Comparison of ENCODE assay signal across 17 cellular contexts in genomic region chr6:157787080-157787479, GRCh38. TPM values are rescaled to one million over a fixed set of nuclear protein-coding genes. Genes with fewer than 3 reads are reported as not detected.
DNase-seq lines count a peak whose midpoint lies in the region; ATAC-seq and TF ChIP-seq lines count a peak whose summit lies in the region.
"Had no signal": no experiment of that assay in that cellular context is flagged by ENCODE, and none has a peak within 500 bp of the region (broad histone marks: within the 10 kb centered on the region; RNA-seq: fewer than 3 reads in every experiment).

No MANE protein-coding gene starts in this region.

- no peaks in the 10 kb centered on the region for H3K9me3 ChIP-seq in right lobe of liver
- no peaks in the 10 kb centered on the region for H3K9me3 ChIP-seq in transverse colon

- POLR2A ChIA-PET in activated CD8-positive, alpha-beta T cell treated with anti-CD3 and anti-CD28 coated beads, Interleukin-2, amount 10 ng/mL, durations not matched to agents 7 days and 5 days (lab: Charles Lee) = no interaction called here

- in situ Hi-C loops in transverse colon (cut with MboI; ENCODE audit: low pct_ligation_motif_present in 1 of 4, low pct_unique_long_range_greater_than_20kb in 1 of 4, low sequenced_read_pairs in 3 of 4) = no loop called here

- no peaks in the 10 kb centered on the region for H3K27me3 ChIP-seq in right lobe of liver
- H3K27me3 ChIP-seq in transverse colon = no peaks in the 10 kb centered on the region
- H3K27me3 ChIP-seq: BLaER1 had no signal

- peaks cover 0 to 17% (median 4%) of the 10 kb centered on the region in 4 donors for H3K4me1 ChIP-seq in right lobe of liver
- H3K4me1 ChIP-seq in transverse colon = peaks cover 0 to 3% (median 0%) of the 10 kb centered on the region in 4 donors
- H3K4me1 ChIP-seq: BLaER1 had no signal

- peak; percentile 61 for DNase-seq in Right ventricle myocardium superior
- DNase-seq in cardiac septum (ENCODE audit: low spot score) = no peak
- DNase-seq in epithelial cell of proximal tubule (ENCODE audit: low read depth) = peak; percentile 68
- peak in 2 of 3 donors; percentile 66 to 79 for DNase-seq in right lobe of liver
- peak; percentile 64 for DNase-seq in transverse colon
- no peak for DNase-seq in foreskin melanocyte
- no peak for DNase-seq in DMS153 treated with DMSO at 0.1 percent for 48 hours (lab: John Stamatoyannopoulos, UW; ENCODE audit: unreplicated experiment)
- DNase-seq in activated CD8-positive, alpha-beta T cell treated with anti-CD3 and anti-CD28 coated beads, Interleukin-2, amount 10 ng/mL, durations not matched to agents 7 days and 5 days = no peak
- DNase-seq: activated CD8-positive, alpha-beta memory T cell treated with anti-CD3 and anti-CD28 coated beads, Interleukin-2, amount 50 U/mL, for 4 hours; activated effector memory CD4-positive, alpha-beta T cell treated with anti-CD3 and anti-CD28 coated beads, Interleukin-2, amount 50 U/mL, for 16 hours; NCI-H187; NCI-H226; OCI-M1 had no signal

- H3K4me3 Mint-ChIP-seq in activated CD8-positive, alpha-beta T cell treated with anti-CD3 and anti-CD28 coated beads, Interleukin-2, amount 10 ng/mL, durations not matched to agents 7 days and 5 days = no peak overlapping the region
- H3K4me3 Mint-ChIP-seq: activated CD4-positive, alpha-beta T cell treated with anti-CD3 and anti-CD28 coated beads, Interleukin-2, amount 10 ng/mL, durations not matched to agents 24 days and 14 days; IgD-negative memory B cell; T-helper 1 cell treated with Interleukin-12 subunit alpha and Interleukin-12 subunit beta and Interleukin-4 antibody, amounts not matched to agents 30 μg/mL and 1 μg/mL, for 36 hours had no signal

- WGBS in right lobe of liver (ENCODE audit: insufficient coverage, low coverage, low lambda C conversion rate, missing lambda C conversion rate) = no CpG with 5 or more reads among the region's 1 CpG
- WGBS in transverse colon (ENCODE audit: low coverage in 1 of 2), 2 donors = 61% methylated on average over 1 of the region's 1 CpG; no CpG with 5 or more reads in 1 of the 2 donors

- H3K27me3 Mint-ChIP-seq in activated CD8-positive, alpha-beta T cell treated with anti-CD3 and anti-CD28 coated beads, Interleukin-2, amount 10 ng/mL, durations not matched to agents 7 days and 5 days (ENCODE audit: low read depth) = peaks cover 17% of the 10 kb centered on the region

- peak overlapping the region in 1 of 3 donors; percentile 22 for H3K27ac ChIP-seq in right lobe of liver
- no peak overlapping the region for H3K27ac ChIP-seq in transverse colon
- H3K27ac ChIP-seq: BLaER1 had no signal

- no peak overlapping the region for H3K27ac Mint-ChIP-seq in activated CD8-positive, alpha-beta T cell treated with anti-CD3 and anti-CD28 coated beads, Interleukin-2, amount 10 ng/mL, durations not matched to agents 7 days and 5 days
- H3K27ac Mint-ChIP-seq: activated CD4-positive, alpha-beta T cell treated with anti-CD3 and anti-CD28 coated beads, Interleukin-2, amount 10 ng/mL, durations not matched to agents 24 days and 14 days; IgD-negative memory B cell; T-helper 1 cell treated with Interleukin-12 subunit alpha and Interleukin-12 subunit beta and Interleukin-4 antibody, amounts not matched to agents 30 μg/mL and 1 μg/mL, for 36 hours had no signal

- TF ChIP-seq CTCF in epithelial cell of proximal tubule (conservative IDR thresholded peaks at IDR 0.05; ENCODE audit: low read depth, low read length) (no peak), right lobe of liver (IDR thresholded peaks at IDR 0.05) (no peak), transverse colon (IDR thresholded peaks at IDR 0.05) (no peak)

- H3K9me3 Mint-ChIP-seq in activated CD8-positive, alpha-beta T cell treated with anti-CD3 and anti-CD28 coated beads, Interleukin-2, amount 10 ng/mL, durations not matched to agents 7 days and 5 days (ENCODE audit: insufficient read depth) = no peaks in the 10 kb centered on the region
- H3K9me3 Mint-ChIP-seq: activated CD4-positive, alpha-beta T cell treated with anti-CD3 and anti-CD28 coated beads, Interleukin-2, amount 10 ng/mL, durations not matched to agents 24 days and 14 days had no signal

- H3K4me1 Mint-ChIP-seq in activated CD8-positive, alpha-beta T cell treated with anti-CD3 and anti-CD28 coated beads, Interleukin-2, amount 10 ng/mL, durations not matched to agents 7 days and 5 days (ENCODE audit: low read depth) = no peaks in the 10 kb centered on the region

- H3K36me3 ChIP-seq in right lobe of liver = no peaks in the 10 kb centered on the region
- H3K36me3 ChIP-seq in transverse colon = no peaks in the 10 kb centered on the region
- H3K36me3 ChIP-seq: BLaER1 had no signal

- H3K36me3 Mint-ChIP-seq in activated CD8-positive, alpha-beta T cell treated with anti-CD3 and anti-CD28 coated beads, Interleukin-2, amount 10 ng/mL, durations not matched to agents 7 days and 5 days (ENCODE audit: low read depth) = no peaks in the 10 kb centered on the region

- CTCF ChIA-PET in activated CD8-positive, alpha-beta T cell treated with anti-CD3 and anti-CD28 coated beads, Interleukin-2, amount 10 ng/mL, durations not matched to agents 7 days and 5 days (lab: Charles Lee) = interaction anchor here (1.0 to 1.5 kb wide), 3 partner anchors 11 to 87 kb away, joined by 3 to 6 read pairs (median 4); no protein-coding TSS in a partner anchor

- TF ChIP-seq EP300 in transverse colon (IDR thresholded peaks at IDR 0.05; ENCODE audit: low read depth) = no peak

- ATAC-seq in Right ventricle myocardium superior (ENCODE audit: poor library complexity) (peak; percentile 85), right lobe of liver (peak; percentile 95 to 98 (median 98))
- no peak for ATAC-seq in activated CD8-positive, alpha-beta T cell treated with anti-CD3 and anti-CD28 coated beads, Interleukin-2, amount 10 ng/mL, durations not matched to agents 7 days and 5 days

- TF ChIP-seq POLR2A in right lobe of liver (IDR thresholded peaks at IDR 0.05) (no peak), transverse colon (IDR thresholded peaks at IDR 0.05) (no peak)

- intact Hi-C loops in Right ventricle myocardium superior (cut with DNase I) (no loop called here), cardiac septum (cut with DNase I) (no loop called here), right lobe of liver (cut with DNase I) (no loop called here), transverse colon (cut with DNase I; ENCODE audit: low total_unique reads) (no loop called here)

- no peak overlapping the region for H3K4me3 ChIP-seq in epithelial cell of proximal tubule (ENCODE audit: low read depth, low read length)
- H3K4me3 ChIP-seq in right lobe of liver = no peak overlapping the region
- no peak overlapping the region for H3K4me3 ChIP-seq in transverse colon
- H3K4me3 ChIP-seq: BLaER1 had no signal

RNA-seq across cellular contexts. Expression of gene SNX9, which starts 36.0 kb away (rescaled TPM):
- total RNA-seq in Right ventricle myocardium superior = 34.4 TPM
- 34.2 TPM for total RNA-seq in cardiac septum
- 42.6 and 51.3 TPM in 2 replicates for total RNA-seq in epithelial cell of proximal tubule
- 10 to 100 TPM; 24.6 to 38.0 (median 29.3) TPM for total RNA-seq in right lobe of liver
- 10 to 100 TPM; 13.7 to 57.2 (median 50.7) TPM for total RNA-seq in transverse colon
- total RNA-seq in activated CD8-positive, alpha-beta T cell treated with anti-CD3 and anti-CD28 coated beads, Interleukin-2, amount 10 ng/mL, durations not matched to agents 7 days and 5 days = 1 to 10 TPM; 9.1 to 9.2 TPM

Comparison
In these comparisons a context has a peak if more than half of its experiments do, and no peak if none do; other contexts are left out.
1. DNase-seq: peak in Right ventricle myocardium superior (single experiment), epithelial cell of proximal tubule (single experiment), right lobe of liver (2 of 3) and transverse colon (single experiment); none in cardiac septum (single experiment), foreskin melanocyte (single experiment), DMS153 treated with DMSO at 0.1 percent for 48 hours (single experiment) and activated CD8-positive, alpha-beta T cell treated with anti-CD3 and anti-CD28 coated beads, Interleukin-2, amount 10 ng/mL, durations not matched to agents 7 days and 5 days (single experiment).